ENCODE assay signal across 18 cellular contexts in the genomic region with DNA sequence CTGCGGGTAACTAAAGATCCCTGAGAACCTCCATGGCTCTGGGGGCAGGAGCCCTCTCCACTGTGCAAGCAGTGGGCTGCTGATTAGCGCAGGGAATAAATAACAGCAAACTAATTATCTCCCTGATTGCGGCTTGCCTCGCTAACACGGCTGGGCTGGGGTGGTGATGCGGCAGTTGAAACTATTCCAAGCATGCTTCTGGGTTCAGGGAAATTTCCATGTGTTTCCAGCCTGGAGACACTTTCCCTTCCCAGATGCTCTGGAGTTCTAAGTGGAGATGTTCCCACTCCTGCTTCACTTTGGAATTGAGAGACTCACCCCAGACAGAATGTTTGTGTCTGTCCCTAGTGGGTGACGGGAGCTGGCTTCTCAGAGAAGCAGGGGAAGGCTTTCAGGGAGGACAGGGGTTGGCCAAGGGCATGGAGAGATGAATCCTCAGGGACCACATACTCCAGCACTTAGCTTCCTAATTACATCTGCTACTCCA. TPM values are rescaled to one million over a fixed set of nuclear protein-coding genes. Genes with fewer than 3 reads are reported as not detected.
"Had no signal": no experiment of that assay in that cellular context is flagged by ENCODE, and none has a peak within 500 bp of the region (broad histone marks: within the 10 kb centered on the region; RNA-seq: fewer than 3 reads in every experiment).

No MANE protein-coding gene starts in this region.

- H3K4me1 ChIP-seq: gastrocnemius medialis had no signal

- H3K4me1 Mint-ChIP-seq: neural crest cell had no signal

- H3K27ac ChIP-seq: gastrocnemius medialis, ovary had no signal

- H3K27ac Mint-ChIP-seq: dendritic cell treated with granulocyte-macrophage colony-stimulating factor and Interleukin-4, amounts not matched to agents 40 ng/mL and 50 ng/mL, for 4 days; T-cell had no signal

- H3K27me3 ChIP-seq: gastrocnemius medialis, ovary had no signal

- H3K4me3 ChIP-seq: gastrocnemius medialis, ovary had no signal

- ATAC-seq: activated CD4-positive, CD25-positive, alpha-beta regulatory T cell treated with anti-CD3 and anti-CD28 coated beads, Interleukin-2, amount 50 U/mL, for 24 hours; gastrocnemius medialis; stimulated activated naive CD8-positive, alpha-beta T cell treated with anti-CD3 and anti-CD28 coated beads, Interleukin-15, Interleukin-2, amounts not matched to agents 100 U/mL and 50 U/mL, for 24 hours; T-cell had no signal

- H3K36me3 ChIP-seq: gastrocnemius medialis, ovary had no signal

- H3K36me3 Mint-ChIP-seq: T-cell had no signal

- DNase-seq: activated CD4-positive, alpha-beta T cell treated with anti-CD3 and anti-CD28 coated beads, Interleukin-2, amount 50 U/mL, for 1 hour; activated CD8-positive, alpha-beta memory T cell treated with anti-CD3 and anti-CD28 coated beads for 24 hours; activated naive CD4-positive, alpha-beta T cell treated with Interleukin-2 at 50 U/mL for 16 hours; aorta; effector memory CD4-positive, alpha-beta T cell; gastrocnemius medialis; ovary; stimulated activated naive CD8-positive, alpha-beta T cell treated with anti-CD3 and anti-CD28 coated beads, Interleukin-15, Interleukin-2, amounts not matched to agents 100 U/mL and 50 U/mL, for 24 hours; T-cell; T-helper 9 cell; trophoblast cell had no signal

- H3K9me3 Mint-ChIP-seq: dendritic cell treated with granulocyte-macrophage colony-stimulating factor and Interleukin-4, amounts not matched to agents 40 ng/mL and 50 ng/mL, for 4 days; neural crest cell; T-cell had no signal

- H3K4me3 Mint-ChIP-seq: dendritic cell treated with granulocyte-macrophage colony-stimulating factor and Interleukin-4, amounts not matched to agents 40 ng/mL and 50 ng/mL, for 4 days; neural crest cell; T-cell had no signal

- H3K9me3 ChIP-seq: gastrocnemius medialis, ovary had no signal

RNA-seq across cellular contexts. Expression of gene GPR61, which starts 18.2 kb away (rescaled TPM):
- total RNA-seq: aorta, fibroblast of lung, gastrocnemius medialis, liver, mesenteric fat pad, neural crest cell, ovary had no signal
- polyA plus RNA-seq: aorta, keratinocyte had no signal
